ENCODE assay signal across 18 cellular contexts in the genomic region with DNA sequence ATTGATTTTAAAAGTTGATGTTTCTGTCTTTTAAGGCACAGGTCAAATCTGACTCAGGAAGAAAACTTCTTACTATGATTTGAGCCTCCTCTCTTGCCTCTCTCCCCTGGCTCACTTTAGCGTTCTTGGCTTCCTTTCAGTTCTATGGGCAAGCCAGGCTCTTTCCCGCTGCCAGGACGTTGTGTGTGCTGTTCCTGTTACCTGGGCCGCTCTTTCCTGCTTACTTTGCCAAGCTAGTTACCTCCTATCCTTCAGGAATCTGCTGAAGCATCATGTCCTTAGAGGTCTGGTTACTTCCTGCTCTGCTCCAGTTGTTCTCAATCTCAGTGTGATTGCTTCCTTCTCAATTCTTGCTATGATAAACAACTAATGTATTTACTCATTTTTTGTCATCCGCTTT.
DNase-seq lines count a peak whose midpoint lies in the region; ATAC-seq, FAIRE-seq and TF ChIP-seq lines count a peak whose summit lies in the region.
"Had no signal": no experiment of that assay in that cellular context is flagged by ENCODE, and none has a peak within 500 bp of the region (broad histone marks: within the 10 kb centered on the region; RNA-seq: fewer than 3 reads in every experiment).

No MANE protein-coding gene starts in this region.

- no peaks in the 10 kb centered on the region for H3K27me3 ChIP-seq in prostate gland (replicated peaks; ENCODE audit: insufficient read depth)
- H3K27me3 ChIP-seq: BLaER1 treated with 17β-estradiol and CSF1 and Interleukin-3, amounts not matched to agents 10 nM and 100 nM; MG63 had no signal

- WGBS in prostate gland, result 33% methylated on average over 5 of the region's 5 CpGs

- H3K4me3 ChIP-seq in prostate gland, result no peak overlapping the region
- H3K4me3 ChIP-seq: A549; BLaER1 treated with 17β-estradiol and CSF1 and Interleukin-3, amounts not matched to agents 10 nM and 100 nM; MG63 had no signal

- TF ChIP-seq POLR2A in prostate gland (IDR thresholded peaks at IDR 0.05), result no peak

- no peak overlapping the region for H3K4me3 Mint-ChIP-seq in endothelial cell (ENCODE audit: unreplicated experiment)
- H3K4me3 Mint-ChIP-seq: CD8-positive, alpha-beta memory T cell had no signal

- no peak for FAIRE-seq in D721Med (lab: Jason Lieb, UNC)
- FAIRE-seq: A549 had no signal

- TF ChIP-seq CTCF in endothelial cell (IDR thresholded peaks at IDR 0.05; ENCODE audit: unreplicated experiment) (no peak), prostate gland (IDR thresholded peaks at IDR 0.05) (no peak), D721Med (IDR thresholded peaks at IDR 0.05; ENCODE audit: insufficient read depth, missing control alignments) (no peak)

- no peaks in the 10 kb centered on the region for H3K9me3 Mint-ChIP-seq in endothelial cell (ENCODE audit: unreplicated experiment)

- no peaks in the 10 kb centered on the region for H3K36me3 Mint-ChIP-seq in endothelial cell (ENCODE audit: low read depth, unreplicated experiment)
- H3K36me3 Mint-ChIP-seq: CD8-positive, alpha-beta memory T cell had no signal

- peaks cover 3% of the 10 kb centered on the region for H3K4me1 Mint-ChIP-seq in endothelial cell (ENCODE audit: unreplicated experiment)
- H3K4me1 Mint-ChIP-seq: CD8-positive, alpha-beta memory T cell had no signal

- ATAC-seq in HG03108 (IDR thresholded peaks at IDR 0.05; ENCODE audit: unreplicated experiment), result no peak
- ATAC-seq: A549 had no signal

- H3K27me3 Mint-ChIP-seq in endothelial cell (ENCODE audit: unreplicated experiment), result no peaks in the 10 kb centered on the region
- H3K27me3 Mint-ChIP-seq: CD8-positive, alpha-beta memory T cell had no signal

- DNase-seq in DMS79 treated with DMSO at 0.1 percent for 48 hours (lab: John Stamatoyannopoulos, UW) (peak; percentile 34), NCI-H2029 treated with DMSO at 0.1 percent for 48 hours (lab: John Stamatoyannopoulos, UW) (peak; percentile 50), endothelial cell (ENCODE audit: low spot score) (peak; percentile 9), prostate gland (ENCODE audit: low spot score) (peak; percentile 52), D721Med (ENCODE audit: insufficient read length, low spot score) (no peak), COR-L47 (lab: John Stamatoyannopoulos, UW) (no peak)
- DNase-seq: CD8-positive, alpha-beta memory T cell; DMS 273 treated with DMSO at 0.1 percent for 48 hours; MG63; NCI-H1092; NCI-H446; NCI-H69; OCI-M1; RPMI8226; SIG-M5 had no signal

- H3K36me3 ChIP-seq in prostate gland, result no peaks in the 10 kb centered on the region
- H3K36me3 ChIP-seq: BLaER1 treated with 17β-estradiol and CSF1 and Interleukin-3, amounts not matched to agents 10 nM and 100 nM; MG63 had no signal

- no peaks in the 10 kb centered on the region for H3K9me3 ChIP-seq in prostate gland
- H3K9me3 ChIP-seq: A549; BLaER1 treated with 17β-estradiol and CSF1 and Interleukin-3, amounts not matched to agents 10 nM and 100 nM; MG63 had no signal

- H3K27ac ChIP-seq in prostate gland, result no peak overlapping the region
- H3K27ac ChIP-seq: A549; BLaER1 treated with 17β-estradiol and CSF1 and Interleukin-3, amounts not matched to agents 10 nM and 100 nM had no signal

- no peak overlapping the region for H3K27ac Mint-ChIP-seq in endothelial cell (ENCODE audit: unreplicated experiment)
- H3K27ac Mint-ChIP-seq: CD8-positive, alpha-beta memory T cell had no signal

- intact Hi-C loops in prostate gland (cut with DNase I), result no loop called here

- no peaks in the 10 kb centered on the region for H3K4me1 ChIP-seq in prostate gland (replicated peaks)
- H3K4me1 ChIP-seq: A549; BLaER1 treated with 17β-estradiol and CSF1 and Interleukin-3, amounts not matched to agents 10 nM and 100 nM had no signal

Comparison
In these comparisons a context has a peak if more than half of its experiments do, and no peak if none do; other contexts are left out.
1. DNase-seq: peak in DMS79 treated with DMSO at 0.1 percent for 48 hours (single experiment), NCI-H2029 treated with DMSO at 0.1 percent for 48 hours (single experiment), endothelial cell (single experiment) and prostate gland (single experiment); none in D721Med (single experiment) and COR-L47 (single experiment).